In the genomic region with DNA sequence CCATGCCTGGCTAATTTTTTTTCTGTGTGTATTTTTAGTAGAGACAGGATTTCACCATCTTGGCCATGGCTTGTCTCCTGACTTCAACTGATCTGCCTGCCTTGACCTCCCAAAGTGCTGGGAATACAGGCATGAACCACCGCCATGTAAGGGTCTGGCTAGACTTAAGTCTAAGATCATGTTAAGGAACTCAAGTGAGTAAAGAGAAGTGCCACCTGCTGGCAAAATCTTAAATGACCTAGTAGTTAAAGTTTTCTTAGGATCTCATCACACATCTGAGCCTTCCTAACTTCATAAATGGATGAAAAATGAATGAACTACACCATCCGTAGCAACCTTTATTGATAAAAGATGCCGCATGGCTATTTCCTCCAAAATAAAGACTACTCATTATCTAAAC, we compare ENCODE assay signal across 9 cellular contexts. TPM values are rescaled to one million over a fixed set of nuclear protein-coding genes. Genes with fewer than 3 reads are reported as not detected.
DNase-seq lines count a peak whose midpoint lies in the region; ATAC-seq and TF ChIP-seq lines count a peak whose summit lies in the region.
"Had no signal": no experiment of that assay in that cellular context is flagged by ENCODE, and none has a peak within 500 bp of the region (broad histone marks: within the 10 kb centered on the region; RNA-seq: fewer than 3 reads in every experiment).

No MANE protein-coding gene starts in this region.

- TF ChIP-seq CTCF in activated CD8-positive, alpha-beta T cell treated with anti-CD3 and anti-CD28 coated beads for 36 hours (IDR thresholded peaks at IDR 0.05), result peak; percentile 35
- TF ChIP-seq CTCF in astrocyte of the spinal cord (IDR thresholded peaks at IDR 0.05; ENCODE audit: low read depth, low read length), result peak; percentile 34
- TF ChIP-seq CTCF in neural crest cell (conservative IDR thresholded peaks at IDR 0.05), result peak; percentile 56

- H3K4me3 ChIP-seq in astrocyte of the spinal cord (ENCODE audit: low read depth, low read length), result no peak overlapping the region
- H3K4me3 ChIP-seq: skin epidermis had no signal

- intact Hi-C loops in activated CD8-positive, alpha-beta T cell treated with anti-CD3 and anti-CD28 coated beads for 36 hours (cut with micrococcal nuclease), result loop anchor here (10.0 kb wide), 1 partner anchor 117 kb away; no protein-coding TSS in a partner anchor

- no peak overlapping the region for H3K27ac Mint-ChIP-seq in activated CD8-positive, alpha-beta T cell treated with anti-CD3 and anti-CD28 coated beads for 36 hours
- no peak overlapping the region for H3K27ac Mint-ChIP-seq in activated CD8-positive, alpha-beta T cell treated with anti-CD3 and anti-CD28 coated beads, Interleukin-2, amount 10 ng/mL, durations not matched to agents 7 days and 5 days
- H3K27ac Mint-ChIP-seq in neural crest cell (ENCODE audit: unreplicated experiment), result no peak overlapping the region

- peak; percentile 44 for TF ChIP-seq RAD21 in Ishikawa (IDR thresholded peaks at IDR 0.05; ENCODE audit: low read depth)

- H3K9me3 Mint-ChIP-seq in activated CD8-positive, alpha-beta T cell treated with anti-CD3 and anti-CD28 coated beads for 36 hours, result no peaks in the 10 kb centered on the region
- no peaks in the 10 kb centered on the region for H3K9me3 Mint-ChIP-seq in activated CD8-positive, alpha-beta T cell treated with anti-CD3 and anti-CD28 coated beads, Interleukin-2, amount 10 ng/mL, durations not matched to agents 7 days and 5 days (ENCODE audit: insufficient read depth)
- H3K9me3 Mint-ChIP-seq in neural crest cell, result no peaks in the 10 kb centered on the region

- no peak overlapping the region for H3K4me3 Mint-ChIP-seq in activated CD8-positive, alpha-beta T cell treated with anti-CD3 and anti-CD28 coated beads for 36 hours
- no peak overlapping the region for H3K4me3 Mint-ChIP-seq in activated CD8-positive, alpha-beta T cell treated with anti-CD3 and anti-CD28 coated beads, Interleukin-2, amount 10 ng/mL, durations not matched to agents 7 days and 5 days
- no peak overlapping the region for H3K4me3 Mint-ChIP-seq in neural crest cell

- CTCF ChIA-PET in activated CD8-positive, alpha-beta T cell treated with anti-CD3 and anti-CD28 coated beads for 36 hours (lab: Charles Lee), result interaction anchor here (1.9 kb wide), 1 partner anchor 16 kb away, joined by 4 read pairs; no protein-coding TSS in a partner anchor
- CTCF ChIA-PET in activated CD8-positive, alpha-beta T cell treated with anti-CD3 and anti-CD28 coated beads, Interleukin-2, amount 10 ng/mL, durations not matched to agents 7 days and 5 days (lab: Charles Lee), result interaction anchor here (1.8 kb wide), 1 partner anchor 14 kb away, joined by 5 read pairs; no protein-coding TSS in a partner anchor

- POLR2A ChIA-PET in activated CD8-positive, alpha-beta T cell treated with anti-CD3 and anti-CD28 coated beads for 36 hours (lab: Charles Lee), result no interaction called here
- POLR2A ChIA-PET in activated CD8-positive, alpha-beta T cell treated with anti-CD3 and anti-CD28 coated beads, Interleukin-2, amount 10 ng/mL, durations not matched to agents 7 days and 5 days (lab: Charles Lee), result no interaction called here

- H3K36me3 Mint-ChIP-seq in activated CD8-positive, alpha-beta T cell treated with anti-CD3 and anti-CD28 coated beads for 36 hours (ENCODE audit: low read depth), result no peaks in the 10 kb centered on the region
- no peaks in the 10 kb centered on the region for H3K36me3 Mint-ChIP-seq in activated CD8-positive, alpha-beta T cell treated with anti-CD3 and anti-CD28 coated beads, Interleukin-2, amount 10 ng/mL, durations not matched to agents 7 days and 5 days (ENCODE audit: low read depth)
- H3K36me3 Mint-ChIP-seq in neural crest cell (ENCODE audit: low read depth), result no peaks in the 10 kb centered on the region

- peak; percentile 39 for DNase-seq in activated CD8-positive, alpha-beta T cell treated with anti-CD3 and anti-CD28 coated beads for 36 hours
- DNase-seq in activated CD8-positive, alpha-beta T cell treated with anti-CD3 and anti-CD28 coated beads, Interleukin-2, amount 10 ng/mL, durations not matched to agents 7 days and 5 days, result no peak
- DNase-seq in astrocyte of the spinal cord (ENCODE audit: low read depth, low spot score) (peak; percentile 59), neural crest cell (ENCODE audit: low read depth, low spot score) (no peak), NCI-H774 (lab: John Stamatoyannopoulos, UW) (no peak), NCI-H2081 treated with DMSO at 0.1 percent for 48 hours (lab: John Stamatoyannopoulos, UW) (no peak)

- in situ Hi-C loops in astrocyte of the spinal cord (cut with HindIII; ENCODE audit: low sequenced_read_pairs), result no loop called here

- peaks cover 5% of the 10 kb centered on the region for H3K4me1 Mint-ChIP-seq in activated CD8-positive, alpha-beta T cell treated with anti-CD3 and anti-CD28 coated beads for 36 hours (ENCODE audit: low read depth)
- peaks cover 12% of the 10 kb centered on the region for H3K4me1 Mint-ChIP-seq in activated CD8-positive, alpha-beta T cell treated with anti-CD3 and anti-CD28 coated beads, Interleukin-2, amount 10 ng/mL, durations not matched to agents 7 days and 5 days (ENCODE audit: low read depth)
- no peaks in the 10 kb centered on the region for H3K4me1 Mint-ChIP-seq in neural crest cell

- no peak for TF ChIP-seq EP300 in Ishikawa (IDR thresholded peaks at IDR 0.05; ENCODE audit: borderline replicate concordance)

- H3K27me3 Mint-ChIP-seq in activated CD8-positive, alpha-beta T cell treated with anti-CD3 and anti-CD28 coated beads for 36 hours, result peaks cover 11% of the 10 kb centered on the region
- peaks cover 10% of the 10 kb centered on the region for H3K27me3 Mint-ChIP-seq in activated CD8-positive, alpha-beta T cell treated with anti-CD3 and anti-CD28 coated beads, Interleukin-2, amount 10 ng/mL, durations not matched to agents 7 days and 5 days (ENCODE audit: low read depth)
- peaks cover 7% of the 10 kb centered on the region for H3K27me3 Mint-ChIP-seq in neural crest cell (ENCODE audit: low read depth)

- ATAC-seq in activated CD8-positive, alpha-beta T cell treated with anti-CD3 and anti-CD28 coated beads for 36 hours, result peak; percentile 40
- ATAC-seq in activated CD8-positive, alpha-beta T cell treated with anti-CD3 and anti-CD28 coated beads, Interleukin-2, amount 10 ng/mL, durations not matched to agents 7 days and 5 days, result no peak
- no peak for ATAC-seq in HG03342 (IDR thresholded peaks at IDR 0.05; ENCODE audit: unreplicated experiment)

TF ChIP-seq in Ishikawa, 13 proteins besides CTCF, POLR2A, EP300 and RAD21 (continues in another document):
- TF ChIP-seq TCF12 (IDR thresholded peaks at IDR 0.05; ENCODE audit: low read depth) (no peak), ZBTB7A (IDR thresholded peaks at IDR 0.05; ENCODE audit: low read depth) (no peak), TAF1 (IDR thresholded peaks at IDR 0.05; ENCODE audit: low read depth) (no peak), EGR1 (IDR thresholded peaks at IDR 0.05) (no peak), TEAD4 (IDR thresholded peaks at IDR 0.05) (no peak), YY1 (IDR thresholded peaks at IDR 0.05; ENCODE audit: low read depth) (no peak)
- TF ChIP-seq, protein P1, sequence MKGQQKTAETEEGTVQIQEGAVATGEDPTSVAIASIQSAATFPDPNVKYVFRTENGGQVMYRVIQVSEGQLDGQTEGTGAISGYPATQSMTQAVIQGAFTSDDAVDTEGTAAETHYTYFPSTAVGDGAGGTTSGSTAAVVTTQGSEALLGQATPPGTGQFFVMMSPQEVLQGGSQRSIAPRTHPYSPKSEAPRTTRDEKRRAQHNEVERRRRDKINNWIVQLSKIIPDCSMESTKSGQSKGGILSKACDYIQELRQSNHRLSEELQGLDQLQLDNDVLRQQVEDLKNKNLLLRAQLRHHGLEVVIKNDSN (IDR thresholded peaks at IDR 0.05), result no peak
- TF ChIP-seq, protein P2, sequence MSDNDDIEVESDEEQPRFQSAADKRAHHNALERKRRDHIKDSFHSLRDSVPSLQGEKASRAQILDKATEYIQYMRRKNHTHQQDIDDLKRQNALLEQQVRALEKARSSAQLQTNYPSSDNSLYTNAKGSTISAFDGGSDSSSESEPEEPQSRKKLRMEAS (IDR thresholded peaks at IDR 0.05), result no peak
- TF ChIP-seq, protein P3, sequence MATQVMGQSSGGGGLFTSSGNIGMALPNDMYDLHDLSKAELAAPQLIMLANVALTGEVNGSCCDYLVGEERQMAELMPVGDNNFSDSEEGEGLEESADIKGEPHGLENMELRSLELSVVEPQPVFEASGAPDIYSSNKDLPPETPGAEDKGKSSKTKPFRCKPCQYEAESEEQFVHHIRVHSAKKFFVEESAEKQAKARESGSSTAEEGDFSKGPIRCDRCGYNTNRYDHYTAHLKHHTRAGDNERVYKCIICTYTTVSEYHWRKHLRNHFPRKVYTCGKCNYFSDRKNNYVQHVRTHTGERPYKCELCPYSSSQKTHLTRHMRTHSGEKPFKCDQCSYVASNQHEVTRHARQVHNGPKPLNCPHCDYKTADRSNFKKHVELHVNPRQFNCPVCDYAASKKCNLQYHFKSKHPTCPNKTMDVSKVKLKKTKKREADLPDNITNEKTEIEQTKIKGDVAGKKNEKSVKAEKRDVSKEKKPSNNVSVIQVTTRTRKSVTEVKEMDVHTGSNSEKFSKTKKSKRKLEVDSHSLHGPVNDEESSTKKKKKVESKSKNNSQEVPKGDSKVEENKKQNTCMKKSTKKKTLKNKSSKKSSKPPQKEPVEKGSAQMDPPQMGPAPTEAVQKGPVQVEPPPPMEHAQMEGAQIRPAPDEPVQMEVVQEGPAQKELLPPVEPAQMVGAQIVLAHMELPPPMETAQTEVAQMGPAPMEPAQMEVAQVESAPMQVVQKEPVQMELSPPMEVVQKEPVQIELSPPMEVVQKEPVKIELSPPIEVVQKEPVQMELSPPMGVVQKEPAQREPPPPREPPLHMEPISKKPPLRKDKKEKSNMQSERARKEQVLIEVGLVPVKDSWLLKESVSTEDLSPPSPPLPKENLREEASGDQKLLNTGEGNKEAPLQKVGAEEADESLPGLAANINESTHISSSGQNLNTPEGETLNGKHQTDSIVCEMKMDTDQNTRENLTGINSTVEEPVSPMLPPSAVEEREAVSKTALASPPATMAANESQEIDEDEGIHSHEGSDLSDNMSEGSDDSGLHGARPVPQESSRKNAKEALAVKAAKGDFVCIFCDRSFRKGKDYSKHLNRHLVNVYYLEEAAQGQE (IDR thresholded peaks at IDR 0.05; ENCODE audit: low read depth), result no peak

RNA-seq across cellular contexts. Expression of a gene that starts 1.7 kb away (rescaled TPM):
- not detected for total RNA-seq in activated CD8-positive, alpha-beta T cell treated with anti-CD3 and anti-CD28 coated beads for 36 hours
- total RNA-seq in activated CD8-positive, alpha-beta T cell treated with anti-CD3 and anti-CD28 coated beads, Interleukin-2, amount 10 ng/mL, durations not matched to agents 7 days and 5 days, result not detected
- 0.51 and 1.2 TPM in 2 replicates for total RNA-seq in neural crest cell

RNA-seq across cellular contexts. Expression of a gene that starts 12.0 kb away (rescaled TPM):
- total RNA-seq in activated CD8-positive, alpha-beta T cell treated with anti-CD3 and anti-CD28 coated beads for 36 hours, result 100 to 1,000 TPM; 163 to 180 TPM
- total RNA-seq in activated CD8-positive, alpha-beta T cell treated with anti-CD3 and anti-CD28 coated beads, Interleukin-2, amount 10 ng/mL, durations not matched to agents 7 days and 5 days, result 100 to 1,000 TPM; 102 to 110 TPM
- total RNA-seq in neural crest cell, result 101 and 103 TPM in 2 replicates

RNA-seq across cellular contexts. Expression of a gene that starts 59.7 kb away (rescaled TPM):
- total RNA-seq in activated CD8-positive, alpha-beta T cell treated with anti-CD3 and anti-CD28 coated beads for 36 hours, result 10 to 100 TPM; 14.0 to 15.5 TPM
- 10 to 100 TPM; 25.0 to 31.7 TPM for total RNA-seq in activated CD8-positive, alpha-beta T cell treated with anti-CD3 and anti-CD28 coated beads, Interleukin-2, amount 10 ng/mL, durations not matched to agents 7 days and 5 days
- total RNA-seq in neural crest cell, result 16.4 and 19.2 TPM in 2 replicates

Comparison
In these comparisons a context has a peak if more than half of its experiments do, and no peak if none do; other contexts are left out.
1. DNase-seq: peak in activated CD8-positive, alpha-beta T cell treated with anti-CD3 and anti-CD28 coated beads for 36 hours (single experiment) and astrocyte of the spinal cord (single experiment); none in activated CD8-positive, alpha-beta T cell treated with anti-CD3 and anti-CD28 coated beads, Interleukin-2, amount 10 ng/mL, durations not matched to agents 7 days and 5 days (single experiment), neural crest cell (single experiment), NCI-H774 (single experiment) and NCI-H2081 treated with DMSO at 0.1 percent for 48 hours (single experiment).
2. Peak in every context shown above with its lines, with median percentiles within 50 percentile points of each other: CTCF ChIP-seq.